ENCODE assay signal across 5 cellular contexts in the genomic region with DNA sequence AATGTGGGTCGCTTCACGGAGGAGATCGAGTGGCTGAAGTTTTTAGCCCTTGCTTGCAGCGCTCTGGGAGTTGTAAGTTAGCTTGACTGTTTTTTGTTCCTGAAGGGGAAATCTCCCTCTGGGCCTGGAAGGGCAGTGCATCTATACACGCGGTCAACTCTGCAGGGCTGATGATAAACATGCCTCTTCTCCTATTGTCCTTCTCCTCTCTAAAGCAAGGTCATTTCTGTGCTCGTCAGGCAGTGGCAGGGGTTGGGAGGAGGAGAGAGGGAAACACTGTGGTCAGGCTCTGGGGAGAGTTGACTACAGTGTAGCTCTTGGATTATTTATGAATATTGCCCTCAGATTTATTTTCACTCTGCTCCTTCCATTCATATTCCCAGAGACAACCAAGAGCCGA. TPM values are rescaled to one million over a fixed set of nuclear protein-coding genes. Genes with fewer than 3 reads are reported as not detected.
"Had no signal": no experiment of that assay in that cellular context is flagged by ENCODE, and none has a peak within 500 bp of the region (broad histone marks: within the 10 kb centered on the region; RNA-seq: fewer than 3 reads in every experiment).

No MANE protein-coding gene starts in this region.

RNA-seq across cellular contexts. Expression of gene ROPN1B, which starts 8.1 kb away (rescaled TPM):
- total RNA-seq: LHCN-M2, MCF 10A, NCI-H460, OCI-LY7, SJCRH30 had no signal
